Comparison of ENCODE assay signal across 2 cellular contexts in genomic region chr6:36983538-36983937, GRCh38.
TF ChIP-seq lines count a peak whose summit lies in the region.

No MANE protein-coding gene starts in this region.

TF ChIP-seq in GM23338, 12 proteins besides CTCF, POLR2A, EP300 and RAD21:
- no peak for TF ChIP-seq REST (IDR thresholded peaks at IDR 0.05; ENCODE audit: unreplicated experiment)
- no peak for TF ChIP-seq ZNF331 (CRISPR knock-in tag; IDR thresholded peaks at IDR 0.05; ENCODE audit: low read depth)
- TF ChIP-seq EZH2phosphoT487 (IDR thresholded peaks at IDR 0.05; ENCODE audit: unreplicated experiment), result no peak
- TF ChIP-seq, protein P1, sequence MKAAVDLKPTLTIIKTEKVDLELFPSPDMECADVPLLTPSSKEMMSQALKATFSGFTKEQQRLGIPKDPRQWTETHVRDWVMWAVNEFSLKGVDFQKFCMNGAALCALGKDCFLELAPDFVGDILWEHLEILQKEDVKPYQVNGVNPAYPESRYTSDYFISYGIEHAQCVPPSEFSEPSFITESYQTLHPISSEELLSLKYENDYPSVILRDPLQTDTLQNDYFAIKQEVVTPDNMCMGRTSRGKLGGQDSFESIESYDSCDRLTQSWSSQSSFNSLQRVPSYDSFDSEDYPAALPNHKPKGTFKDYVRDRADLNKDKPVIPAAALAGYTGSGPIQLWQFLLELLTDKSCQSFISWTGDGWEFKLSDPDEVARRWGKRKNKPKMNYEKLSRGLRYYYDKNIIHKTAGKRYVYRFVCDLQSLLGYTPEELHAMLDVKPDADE (IDR thresholded peaks at IDR 0.05), result no peak
- TF ChIP-seq EZH2 (IDR thresholded peaks at IDR 0.05; ENCODE audit: low read depth, unreplicated experiment), result no peak
- no peak for TF ChIP-seq CREB1 (CRISPR knock-in tag; IDR thresholded peaks at IDR 0.05; ENCODE audit: low read depth)
- TF ChIP-seq ZNF114 (CRISPR knock-in tag; IDR thresholded peaks at IDR 0.05), result no peak
- no peak for TF ChIP-seq ZNF462 (CRISPR knock-in tag; IDR thresholded peaks at IDR 0.05)
- no peak for TF ChIP-seq POLR2AphosphoS5 (IDR thresholded peaks at IDR 0.05; ENCODE audit: low read depth)
- TF ChIP-seq STAT1 (IDR thresholded peaks at IDR 0.05; ENCODE audit: unreplicated experiment), result no peak
- no peak for TF ChIP-seq JUNB (IDR thresholded peaks at IDR 0.05; ENCODE audit: unreplicated experiment)
- no peak for TF ChIP-seq NANOG (IDR thresholded peaks at IDR 0.05; ENCODE audit: borderline replicate concordance)
TF ChIP-seq in GM23338: peak in this region for 0.

TF ChIP-seq in GM12878, 131 proteins besides CTCF, POLR2A, EP300 and RAD21:
- TF ChIP-seq MLLT1 (IDR thresholded peaks at IDR 0.05), result no peak
- no peak for TF ChIP-seq RCOR1 (conservative IDR thresholded peaks at IDR 0.05; ENCODE audit: low read depth, low read length)
- no peak for TF ChIP-seq TARDBP (IDR thresholded peaks at IDR 0.05; ENCODE audit: borderline replicate concordance)
- TF ChIP-seq, protein P2, sequence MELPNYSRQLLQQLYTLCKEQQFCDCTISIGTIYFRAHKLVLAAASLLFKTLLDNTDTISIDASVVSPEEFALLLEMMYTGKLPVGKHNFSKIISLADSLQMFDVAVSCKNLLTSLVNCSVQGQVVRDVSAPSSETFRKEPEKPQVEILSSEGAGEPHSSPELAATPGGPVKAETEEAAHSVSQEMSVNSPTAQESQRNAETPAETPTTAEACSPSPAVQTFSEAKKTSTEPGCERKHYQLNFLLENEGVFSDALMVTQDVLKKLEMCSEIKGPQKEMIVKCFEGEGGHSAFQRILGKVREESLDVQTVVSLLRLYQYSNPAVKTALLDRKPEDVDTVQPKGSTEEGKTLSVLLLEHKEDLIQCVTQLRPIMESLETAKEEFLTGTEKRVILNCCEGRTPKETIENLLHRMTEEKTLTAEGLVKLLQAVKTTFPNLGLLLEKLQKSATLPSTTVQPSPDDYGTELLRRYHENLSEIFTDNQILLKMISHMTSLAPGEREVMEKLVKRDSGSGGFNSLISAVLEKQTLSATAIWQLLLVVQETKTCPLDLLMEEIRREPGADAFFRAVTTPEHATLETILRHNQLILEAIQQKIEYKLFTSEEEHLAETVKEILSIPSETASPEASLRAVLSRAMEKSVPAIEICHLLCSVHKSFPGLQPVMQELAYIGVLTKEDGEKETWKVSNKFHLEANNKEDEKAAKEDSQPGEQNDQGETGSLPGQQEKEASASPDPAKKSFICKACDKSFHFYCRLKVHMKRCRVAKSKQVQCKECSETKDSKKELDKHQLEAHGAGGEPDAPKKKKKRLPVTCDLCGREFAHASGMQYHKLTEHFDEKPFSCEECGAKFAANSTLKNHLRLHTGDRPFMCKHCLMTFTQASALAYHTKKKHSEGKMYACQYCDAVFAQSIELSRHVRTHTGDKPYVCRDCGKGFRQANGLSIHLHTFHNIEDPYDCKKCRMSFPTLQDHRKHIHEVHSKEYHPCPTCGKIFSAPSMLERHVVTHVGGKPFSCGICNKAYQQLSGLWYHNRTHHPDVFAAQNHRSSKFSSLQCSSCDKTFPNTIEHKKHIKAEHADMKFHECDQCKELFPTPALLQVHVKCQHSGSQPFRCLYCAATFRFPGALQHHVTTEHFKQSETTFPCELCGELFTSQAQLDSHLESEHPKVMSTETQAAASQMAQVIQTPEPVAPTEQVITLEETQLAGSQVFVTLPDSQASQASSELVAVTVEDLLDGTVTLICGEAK (IDR thresholded peaks at IDR 0.05; ENCODE audit: borderline replicate concordance), result no peak
- no peak for TF ChIP-seq FOXM1 (IDR thresholded peaks at IDR 0.05; ENCODE audit: low read depth, low read length)
- no peak for TF ChIP-seq NRF1 (conservative IDR thresholded peaks at IDR 0.05; ENCODE audit: low read depth, low read length)
- TF ChIP-seq, protein P3, sequence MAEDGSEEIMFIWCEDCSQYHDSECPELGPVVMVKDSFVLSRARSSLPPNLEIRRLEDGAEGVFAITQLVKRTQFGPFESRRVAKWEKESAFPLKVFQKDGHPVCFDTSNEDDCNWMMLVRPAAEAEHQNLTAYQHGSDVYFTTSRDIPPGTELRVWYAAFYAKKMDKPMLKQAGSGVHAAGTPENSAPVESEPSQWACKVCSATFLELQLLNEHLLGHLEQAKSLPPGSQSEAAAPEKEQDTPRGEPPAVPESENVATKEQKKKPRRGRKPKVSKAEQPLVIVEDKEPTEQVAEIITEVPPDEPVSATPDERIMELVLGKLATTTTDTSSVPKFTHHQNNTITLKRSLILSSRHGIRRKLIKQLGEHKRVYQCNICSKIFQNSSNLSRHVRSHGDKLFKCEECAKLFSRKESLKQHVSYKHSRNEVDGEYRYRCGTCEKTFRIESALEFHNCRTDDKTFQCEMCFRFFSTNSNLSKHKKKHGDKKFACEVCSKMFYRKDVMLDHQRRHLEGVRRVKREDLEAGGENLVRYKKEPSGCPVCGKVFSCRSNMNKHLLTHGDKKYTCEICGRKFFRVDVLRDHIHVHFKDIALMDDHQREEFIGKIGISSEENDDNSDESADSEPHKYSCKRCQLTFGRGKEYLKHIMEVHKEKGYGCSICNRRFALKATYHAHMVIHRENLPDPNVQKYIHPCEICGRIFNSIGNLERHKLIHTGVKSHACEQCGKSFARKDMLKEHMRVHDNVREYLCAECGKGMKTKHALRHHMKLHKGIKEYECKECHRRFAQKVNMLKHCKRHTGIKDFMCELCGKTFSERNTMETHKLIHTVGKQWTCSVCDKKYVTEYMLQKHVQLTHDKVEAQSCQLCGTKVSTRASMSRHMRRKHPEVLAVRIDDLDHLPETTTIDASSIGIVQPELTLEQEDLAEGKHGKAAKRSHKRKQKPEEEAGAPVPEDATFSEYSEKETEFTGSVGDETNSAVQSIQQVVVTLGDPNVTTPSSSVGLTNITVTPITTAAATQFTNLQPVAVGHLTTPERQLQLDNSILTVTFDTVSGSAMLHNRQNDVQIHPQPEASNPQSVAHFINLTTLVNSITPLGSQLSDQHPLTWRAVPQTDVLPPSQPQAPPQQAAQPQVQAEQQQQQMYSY (CRISPR knock-in tag; IDR thresholded peaks at IDR 0.05), result no peak
- TF ChIP-seq POLR2AphosphoS2 (IDR thresholded peaks at IDR 0.05; ENCODE audit: low read depth, low read length), result no peak
- TF ChIP-seq ASH2L (IDR thresholded peaks at IDR 0.05; ENCODE audit: borderline replicate concordance, low read depth), result no peak
